Comparison of ENCODE assay signal across 17 cellular contexts in the genomic region with DNA sequence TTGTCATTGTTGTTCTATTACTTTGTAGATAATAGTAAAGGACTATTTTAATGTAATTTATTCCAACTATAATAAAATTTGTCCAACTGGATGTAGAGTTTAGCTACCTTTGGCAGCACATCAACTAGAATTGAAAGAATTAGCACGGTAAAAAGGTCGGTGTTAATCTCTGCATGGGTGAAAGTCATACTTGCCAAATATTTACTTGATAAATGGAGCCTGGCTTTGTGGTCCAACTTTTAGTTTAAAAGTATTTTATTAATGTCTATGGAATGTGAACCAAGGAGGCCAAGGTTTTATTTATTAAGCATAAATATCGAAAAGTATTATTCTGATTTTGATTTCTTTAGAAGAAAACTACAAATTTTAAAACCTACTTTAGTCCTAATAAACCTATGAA.
DNase-seq lines count a peak whose midpoint lies in the region; ATAC-seq and TF ChIP-seq lines count a peak whose summit lies in the region.
"Had no signal": no experiment of that assay in that cellular context is flagged by ENCODE, and none has a peak within 500 bp of the region (broad histone marks: within the 10 kb centered on the region; RNA-seq: fewer than 3 reads in every experiment).

No MANE protein-coding gene starts in this region.

- intact Hi-C loops in left ventricle myocardium superior (cut with micrococcal nuclease) = no loop called here

- H3K9me3 ChIP-seq in OCI-LY1 (ENCODE audit: low read length) = no peaks in the 10 kb centered on the region
- H3K9me3 ChIP-seq: BLaER1, Caco-2 had no signal

- ATAC-seq in left ventricle myocardium superior (no peak), HG02885 (IDR thresholded peaks at IDR 0.05; ENCODE audit: poor library complexity, unreplicated experiment) (no peak), HG03457 (IDR thresholded peaks at IDR 0.05; ENCODE audit: unreplicated experiment) (no peak)
- ATAC-seq: CD8-positive, alpha-beta T cell had no signal

- no peaks in the 10 kb centered on the region for H3F3A ChIP-seq in OCI-LY1 (ENCODE audit: insufficient read depth, low read length)

- H4K20me1 ChIP-seq in OCI-LY1 (ENCODE audit: insufficient read depth, low read length) = no peaks in the 10 kb centered on the region
- H4K20me1 ChIP-seq: BLaER1 had no signal

- H3K4me3 ChIP-seq in OCI-LY1 (ENCODE audit: low read depth, low read length, poor library complexity, severe bottlenecking) (no peak overlapping the region), astrocyte of the cerebellum (ENCODE audit: low read depth, low read length) (no peak overlapping the region), fibroblast of pulmonary artery (replicated peaks; ENCODE audit: low read depth, low read length) (no peak overlapping the region)
- H3K4me3 ChIP-seq: BLaER1, GM23248 had no signal

- H3K9me2 ChIP-seq in OCI-LY1 (ENCODE audit: low read depth, low read length) = no peaks in the 10 kb centered on the region

- no peaks in the 10 kb centered on the region for H3K36me3 ChIP-seq in OCI-LY1 (ENCODE audit: insufficient read depth, low read length)
- H3K36me3 ChIP-seq: BLaER1 had no signal

- H3K27ac ChIP-seq in OCI-LY1 (ENCODE audit: low read depth, low read length, poor library complexity, severe bottlenecking) = no peak overlapping the region
- H3K27ac ChIP-seq: 22Rv1, BLaER1, C4-2B, GM23248 had no signal

- in situ Hi-C loops in astrocyte of the cerebellum (cut with HindIII; ENCODE audit: low sequenced_read_pairs) = no loop called here

- peak overlapping the region; percentile 89; the same call in 1 of the 2 replicates for H2AFZ ChIP-seq in OCI-LY1 (ENCODE audit: low read length)
- H2AFZ ChIP-seq: GM23248 had no signal

- no peak overlapping the region for H3K4me2 ChIP-seq in OCI-LY1 (ENCODE audit: low read length)
- H3K4me2 ChIP-seq: BLaER1 had no signal

- no peak overlapping the region for H3K9ac ChIP-seq in OCI-LY1 (ENCODE audit: low read length)
- H3K9ac ChIP-seq: BLaER1, GM23248 had no signal

- peak; percentile 59 for DNase-seq in astrocyte of the cerebellum (ENCODE audit: low read depth)
- peak; percentile 4 for DNase-seq in fibroblast of pulmonary artery (ENCODE audit: low read depth)
- no peak for DNase-seq in left ventricle myocardium superior
- DNase-seq: Caco-2; CD4-positive, CD25-positive, alpha-beta regulatory T cell; CD8-positive, alpha-beta T cell; DMS153; DND-41; GM23248; H7; HCEC 1CT had no signal

- no peak for TF ChIP-seq CTCF in OCI-LY1 (IDR thresholded peaks at IDR 0.05; ENCODE audit: low read length)
- TF ChIP-seq CTCF in astrocyte of the cerebellum (IDR thresholded peaks at IDR 0.05; ENCODE audit: low read depth, low read length, missing control alignments) = no peak
- no peak for TF ChIP-seq CTCF in fibroblast of pulmonary artery (IDR thresholded peaks at IDR 0.05; ENCODE audit: low read length, missing control alignments)

- peaks cover 6% of the 10 kb centered on the region for H3K4me1 ChIP-seq in OCI-LY1 (ENCODE audit: insufficient read depth, low read length, severe bottlenecking)
- H3K4me1 ChIP-seq: BLaER1, Caco-2 had no signal

- no peaks in the 10 kb centered on the region for H3K27me3 ChIP-seq in OCI-LY1 (ENCODE audit: insufficient read depth, low read length)
- H3K27me3 ChIP-seq: BLaER1 had no signal

- H3K79me2 ChIP-seq in OCI-LY1 (ENCODE audit: insufficient read depth, low read length) = no peaks in the 10 kb centered on the region
